32 cellular contexts compared by ENCODE assay signal in genomic region chr3:63128380-63128779, GRCh38.
"Had no signal": no experiment of that assay in that cellular context is flagged by ENCODE, and none has a peak within 500 bp of the region (broad histone marks: within the 10 kb centered on the region; RNA-seq: fewer than 3 reads in every experiment).

No MANE protein-coding gene starts in this region.

- H3K4me3 ChIP-seq: adrenal gland, body of pancreas, esophagus squamous epithelium, ovary, right lobe of liver, thoracic aorta had no signal

- H3K27me3 Mint-ChIP-seq: activated CD4-positive, alpha-beta memory T cell treated with anti-CD3 and anti-CD28 coated beads for 36 hours; activated CD4-positive, alpha-beta T cell treated with anti-CD3 and anti-CD28 coated beads, Interleukin-2, amount 10 ng/mL, durations not matched to agents 24 days and 14 days; activated naive CD8-positive, alpha-beta T cell treated with anti-CD3 and anti-CD28 coated beads for 36 hours; stimulated activated naive CD8-positive, alpha-beta T cell treated with anti-CD3 and anti-CD28 coated beads, Interleukin-15, Interleukin-2, amounts not matched to agents 100 ng/mL and 50 ng/mL, for 24 hours had no signal

- H3K4me1 Mint-ChIP-seq: activated CD4-positive, alpha-beta T cell treated with anti-CD3 and anti-CD28 coated beads, Interleukin-2, amount 10 ng/mL, durations not matched to agents 24 days and 14 days; activated naive CD8-positive, alpha-beta T cell treated with anti-CD3 and anti-CD28 coated beads for 36 hours; immature natural killer cell; naive thymus-derived CD4-positive, alpha-beta T cell; stimulated activated effector memory CD8-positive, alpha-beta T cell treated with anti-CD3 and anti-CD28 coated beads, Interleukin-12 subunit alpha, Interleukin-12 subunit beta, amount 100 ng/mL, for 72 hours had no signal

- H3K36me3 ChIP-seq: adrenal gland, esophagus squamous epithelium, ovary, right lobe of liver, thoracic aorta had no signal

- ATAC-seq: body of pancreas; left colon; naive thymus-derived CD4-positive, alpha-beta T cell; right lobe of liver; stimulated activated effector memory CD8-positive, alpha-beta T cell treated with anti-CD3 and anti-CD28 coated beads, Interleukin-12 subunit alpha, Interleukin-12 subunit beta, amount 100 ng/mL, for 72 hours had no signal

- H3K27ac ChIP-seq: adrenal gland, body of pancreas, epithelial cell of prostate, esophagus squamous epithelium, ovary, right lobe of liver, thoracic aorta, VCaP had no signal

- H3K27ac Mint-ChIP-seq: activated CD4-positive, alpha-beta memory T cell treated with anti-CD3 and anti-CD28 coated beads for 36 hours; activated CD4-positive, alpha-beta T cell treated with anti-CD3 and anti-CD28 coated beads, Interleukin-2, amount 10 ng/mL, durations not matched to agents 24 days and 14 days; activated naive CD4-positive, alpha-beta T cell treated with anti-CD3 and anti-CD28 coated beads for 36 hours; activated naive CD8-positive, alpha-beta T cell treated with anti-CD3 and anti-CD28 coated beads for 36 hours; activated T-helper 1 cell treated with anti-CD3 and anti-CD28 coated beads, Interleukin-12 subunit alpha, Interleukin-12 subunit beta, Interleukin-2, Interleukin-4 antibody, amounts not matched to agents 30 ng/mL and 10 ng/mL and 1 ng/mL, durations not matched to agents 14 hours and 24 hours and 36 hours; immature natural killer cell; mesothelial cell of epicardium; naive thymus-derived CD4-positive, alpha-beta T cell; progenitor cell of endocrine pancreas; stimulated activated effector memory CD8-positive, alpha-beta T cell treated with anti-CD3 and anti-CD28 coated beads, Interleukin-12 subunit alpha, Interleukin-12 subunit beta, amount 100 ng/mL, for 72 hours; stimulated activated naive CD8-positive, alpha-beta T cell treated with anti-CD3 and anti-CD28 coated beads, Interleukin-15, Interleukin-2, amounts not matched to agents 100 ng/mL and 50 ng/mL, for 24 hours had no signal

- H3K4me3 Mint-ChIP-seq: activated CD4-positive, alpha-beta memory T cell treated with anti-CD3 and anti-CD28 coated beads for 36 hours; activated CD4-positive, alpha-beta T cell treated with anti-CD3 and anti-CD28 coated beads, Interleukin-2, amount 10 ng/mL, durations not matched to agents 24 days and 14 days; activated naive CD4-positive, alpha-beta T cell treated with anti-CD3 and anti-CD28 coated beads for 36 hours; activated naive CD8-positive, alpha-beta T cell treated with anti-CD3 and anti-CD28 coated beads for 36 hours; activated T-helper 1 cell treated with anti-CD3 and anti-CD28 coated beads, Interleukin-12 subunit alpha, Interleukin-12 subunit beta, Interleukin-2, Interleukin-4 antibody, amounts not matched to agents 30 ng/mL and 10 ng/mL and 1 ng/mL, durations not matched to agents 14 hours and 24 hours and 36 hours; immature natural killer cell; mesothelial cell of epicardium; naive thymus-derived CD4-positive, alpha-beta T cell; stimulated activated effector memory CD8-positive, alpha-beta T cell treated with anti-CD3 and anti-CD28 coated beads, Interleukin-12 subunit alpha, Interleukin-12 subunit beta, amount 100 ng/mL, for 72 hours; stimulated activated naive CD8-positive, alpha-beta T cell treated with anti-CD3 and anti-CD28 coated beads, Interleukin-15, Interleukin-2, amounts not matched to agents 100 ng/mL and 50 ng/mL, for 24 hours had no signal

- H3K27me3 ChIP-seq: adrenal gland, body of pancreas, esophagus squamous epithelium, ovary, right lobe of liver had no signal

- DNase-seq: activated CD4-positive, alpha-beta memory T cell treated with anti-CD3 and anti-CD28 coated beads for 36 hours; activated CD4-positive, alpha-beta T cell treated with anti-CD3 and anti-CD28 coated beads, Interleukin-2, amount 10 ng/mL, durations not matched to agents 24 days and 14 days; activated CD8-positive, alpha-beta memory T cell treated with anti-CD3 and anti-CD28 coated beads, Interleukin-2, amount 50 U/mL, for 4 hours; activated effector memory CD4-positive, alpha-beta T cell treated with anti-CD3 and anti-CD28 coated beads, Interleukin-2, amount 50 U/mL, for 16 hours; activated naive CD4-positive, alpha-beta T cell treated with anti-CD3 and anti-CD28 coated beads for 36 hours; activated naive CD8-positive, alpha-beta T cell treated with anti-CD3 and anti-CD28 coated beads for 36 hours; activated T-cell treated with anti-CD3 and anti-CD28 coated beads, Interleukin-2, amount 50 U/mL, for 1 hour; adrenal gland; aorta; body of pancreas; dermis blood vessel endothelial cell; effector CD4-positive, alpha-beta T cell; esophagus squamous epithelium; foreskin melanocyte; glutamatergic neuron; immature natural killer cell; kidney; left colon; mammary epithelial cell; naive thymus-derived CD4-positive, alpha-beta T cell; ovary; right lobe of liver; stimulated activated CD4-positive, alpha-beta T cell treated with anti-CD3 and anti-CD28 coated beads, Interleukin-4, amount 100 ng/mL, for 1 hour; T-helper 9 cell had no signal

- H3K36me3 Mint-ChIP-seq: activated CD4-positive, alpha-beta memory T cell treated with anti-CD3 and anti-CD28 coated beads for 36 hours; activated naive CD8-positive, alpha-beta T cell treated with anti-CD3 and anti-CD28 coated beads for 36 hours; immature natural killer cell; mesothelial cell of epicardium; naive thymus-derived CD4-positive, alpha-beta T cell; stimulated activated effector memory CD8-positive, alpha-beta T cell treated with anti-CD3 and anti-CD28 coated beads, Interleukin-12 subunit alpha, Interleukin-12 subunit beta, amount 100 ng/mL, for 72 hours had no signal

- H3K9me3 ChIP-seq: adrenal gland, body of pancreas, esophagus squamous epithelium, ovary, right lobe of liver, thoracic aorta had no signal

- H3K4me1 ChIP-seq: adrenal gland, body of pancreas, esophagus squamous epithelium, right lobe of liver had no signal

- H3K9me3 Mint-ChIP-seq: activated naive CD4-positive, alpha-beta T cell treated with anti-CD3 and anti-CD28 coated beads for 36 hours; activated naive CD8-positive, alpha-beta T cell treated with anti-CD3 and anti-CD28 coated beads for 36 hours; activated T-helper 1 cell treated with anti-CD3 and anti-CD28 coated beads, Interleukin-12 subunit alpha, Interleukin-12 subunit beta, Interleukin-2, Interleukin-4 antibody, amounts not matched to agents 30 ng/mL and 10 ng/mL and 1 ng/mL, durations not matched to agents 14 hours and 24 hours and 36 hours; mesothelial cell of epicardium; stimulated activated naive CD8-positive, alpha-beta T cell treated with anti-CD3 and anti-CD28 coated beads, Interleukin-15, Interleukin-2, amounts not matched to agents 100 ng/mL and 50 ng/mL, for 24 hours had no signal
